2 cellular contexts compared by ENCODE assay signal in the genomic region with DNA sequence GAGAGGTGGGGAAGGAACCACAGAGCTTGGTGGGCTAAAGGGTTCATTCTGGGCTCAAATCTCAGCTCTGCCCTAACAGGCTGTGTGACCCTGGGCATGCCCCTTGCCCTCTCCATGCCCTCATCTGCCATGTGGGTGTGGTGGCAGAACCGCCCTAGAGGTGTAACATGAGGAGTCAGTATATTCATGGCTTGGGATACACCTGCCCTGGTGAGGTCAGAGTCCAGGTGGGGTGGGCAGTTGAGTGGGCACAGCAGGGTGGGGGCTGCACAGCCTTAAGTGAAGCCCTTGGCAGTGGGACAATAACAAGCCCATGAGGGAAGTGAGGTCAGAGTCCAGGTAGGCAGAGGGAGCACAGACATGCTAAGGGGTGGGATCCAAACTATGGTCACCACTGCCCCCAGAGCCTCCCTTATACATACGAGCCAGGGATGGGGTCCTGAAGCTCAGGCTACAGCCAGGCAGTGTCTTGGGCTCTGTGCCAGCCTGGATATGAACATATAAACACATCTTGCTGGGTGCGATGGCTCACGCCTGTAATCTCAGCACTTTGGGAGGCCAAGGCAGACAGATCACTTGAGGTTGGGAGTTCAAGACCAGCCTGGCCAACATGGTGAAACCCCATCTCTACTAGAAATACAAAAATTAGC.
TF ChIP-seq lines count a peak whose summit lies in the region.

No MANE protein-coding gene starts in this region.

TF ChIP-seq in A549, 52 proteins besides CTCF, POLR2A, EP300 and RAD21:
- no peak for TF ChIP-seq HOXB5 (CRISPR knock-in tag; IDR thresholded peaks at IDR 0.05)
- TF ChIP-seq KDM5A (IDR thresholded peaks at IDR 0.05), result no peak
- no peak for TF ChIP-seq SMC3 (IDR thresholded peaks at IDR 0.05)
- TF ChIP-seq HOXA7 (CRISPR knock-in tag; IDR thresholded peaks at IDR 0.05), result no peak
- no peak for TF ChIP-seq CHD4 (IDR thresholded peaks at IDR 0.05; ENCODE audit: borderline replicate concordance)
- no peak for TF ChIP-seq CEBPB (IDR thresholded peaks at IDR 0.05)
- TF ChIP-seq, protein P1, sequence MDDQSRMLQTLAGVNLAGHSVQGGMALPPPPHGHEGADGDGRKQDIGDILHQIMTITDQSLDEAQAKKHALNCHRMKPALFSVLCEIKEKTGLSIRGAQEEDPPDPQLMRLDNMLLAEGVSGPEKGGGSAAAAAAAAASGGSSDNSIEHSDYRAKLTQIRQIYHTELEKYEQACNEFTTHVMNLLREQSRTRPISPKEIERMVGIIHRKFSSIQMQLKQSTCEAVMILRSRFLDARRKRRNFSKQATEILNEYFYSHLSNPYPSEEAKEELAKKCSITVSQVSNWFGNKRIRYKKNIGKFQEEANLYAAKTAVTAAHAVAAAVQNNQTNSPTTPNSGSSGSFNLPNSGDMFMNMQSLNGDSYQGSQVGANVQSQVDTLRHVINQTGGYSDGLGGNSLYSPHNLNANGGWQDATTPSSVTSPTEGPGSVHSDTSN (IDR thresholded peaks at IDR 0.05), result no peak
- TF ChIP-seq, protein P2, sequence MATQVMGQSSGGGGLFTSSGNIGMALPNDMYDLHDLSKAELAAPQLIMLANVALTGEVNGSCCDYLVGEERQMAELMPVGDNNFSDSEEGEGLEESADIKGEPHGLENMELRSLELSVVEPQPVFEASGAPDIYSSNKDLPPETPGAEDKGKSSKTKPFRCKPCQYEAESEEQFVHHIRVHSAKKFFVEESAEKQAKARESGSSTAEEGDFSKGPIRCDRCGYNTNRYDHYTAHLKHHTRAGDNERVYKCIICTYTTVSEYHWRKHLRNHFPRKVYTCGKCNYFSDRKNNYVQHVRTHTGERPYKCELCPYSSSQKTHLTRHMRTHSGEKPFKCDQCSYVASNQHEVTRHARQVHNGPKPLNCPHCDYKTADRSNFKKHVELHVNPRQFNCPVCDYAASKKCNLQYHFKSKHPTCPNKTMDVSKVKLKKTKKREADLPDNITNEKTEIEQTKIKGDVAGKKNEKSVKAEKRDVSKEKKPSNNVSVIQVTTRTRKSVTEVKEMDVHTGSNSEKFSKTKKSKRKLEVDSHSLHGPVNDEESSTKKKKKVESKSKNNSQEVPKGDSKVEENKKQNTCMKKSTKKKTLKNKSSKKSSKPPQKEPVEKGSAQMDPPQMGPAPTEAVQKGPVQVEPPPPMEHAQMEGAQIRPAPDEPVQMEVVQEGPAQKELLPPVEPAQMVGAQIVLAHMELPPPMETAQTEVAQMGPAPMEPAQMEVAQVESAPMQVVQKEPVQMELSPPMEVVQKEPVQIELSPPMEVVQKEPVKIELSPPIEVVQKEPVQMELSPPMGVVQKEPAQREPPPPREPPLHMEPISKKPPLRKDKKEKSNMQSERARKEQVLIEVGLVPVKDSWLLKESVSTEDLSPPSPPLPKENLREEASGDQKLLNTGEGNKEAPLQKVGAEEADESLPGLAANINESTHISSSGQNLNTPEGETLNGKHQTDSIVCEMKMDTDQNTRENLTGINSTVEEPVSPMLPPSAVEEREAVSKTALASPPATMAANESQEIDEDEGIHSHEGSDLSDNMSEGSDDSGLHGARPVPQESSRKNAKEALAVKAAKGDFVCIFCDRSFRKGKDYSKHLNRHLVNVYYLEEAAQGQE (IDR thresholded peaks at IDR 0.05), result no peak
- TF ChIP-seq BHLHE40 (IDR thresholded peaks at IDR 0.05; ENCODE audit: low read depth, low read length), result no peak
- TF ChIP-seq MYC (IDR thresholded peaks at IDR 0.05; ENCODE audit: borderline replicate concordance, low read length), result no peak
- TF ChIP-seq, protein P3, sequence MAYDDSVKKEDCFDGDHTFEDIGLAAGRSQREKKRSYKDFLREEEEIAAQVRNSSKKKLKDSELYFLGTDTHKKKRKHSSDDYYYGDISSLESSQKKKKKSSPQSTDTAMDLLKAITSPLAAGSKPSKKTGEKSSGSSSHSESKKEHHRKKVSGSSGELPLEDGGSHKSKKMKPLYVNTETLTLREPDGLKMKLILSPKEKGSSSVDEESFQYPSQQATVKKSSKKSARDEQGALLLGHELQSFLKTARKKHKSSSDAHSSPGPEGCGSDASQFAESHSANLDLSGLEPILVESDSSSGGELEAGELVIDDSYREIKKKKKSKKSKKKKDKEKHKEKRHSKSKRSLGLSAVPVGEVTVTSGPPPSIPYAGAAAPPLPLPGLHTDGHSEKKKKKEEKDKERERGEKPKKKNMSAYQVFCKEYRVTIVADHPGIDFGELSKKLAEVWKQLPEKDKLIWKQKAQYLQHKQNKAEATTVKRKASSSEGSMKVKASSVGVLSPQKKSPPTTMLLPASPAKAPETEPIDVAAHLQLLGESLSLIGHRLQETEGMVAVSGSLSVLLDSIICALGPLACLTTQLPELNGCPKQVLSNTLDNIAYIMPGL (CRISPR knock-in tag; IDR thresholded peaks at IDR 0.05; ENCODE audit: borderline replicate concordance), result no peak
- TF ChIP-seq HOXB13 (CRISPR knock-in tag; IDR thresholded peaks at IDR 0.05; ENCODE audit: low read depth), result no peak
- no peak for TF ChIP-seq MAFK (IDR thresholded peaks at IDR 0.05; ENCODE audit: partially characterized antibody)
- TF ChIP-seq, protein P4, sequence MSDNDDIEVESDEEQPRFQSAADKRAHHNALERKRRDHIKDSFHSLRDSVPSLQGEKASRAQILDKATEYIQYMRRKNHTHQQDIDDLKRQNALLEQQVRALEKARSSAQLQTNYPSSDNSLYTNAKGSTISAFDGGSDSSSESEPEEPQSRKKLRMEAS (IDR thresholded peaks at IDR 0.05), result no peak
- no peak for TF ChIP-seq KDM1A (IDR thresholded peaks at IDR 0.05; ENCODE audit: low read depth)
- TF ChIP-seq FOSL2 (IDR thresholded peaks at IDR 0.05), result no peak
- no peak for TF ChIP-seq FOSL2 (CRISPR knock-in tag; IDR thresholded peaks at IDR 0.05)
- TF ChIP-seq NFE2L2 (conservative IDR thresholded peaks at IDR 0.05; ENCODE audit: low read length), result no peak
- no peak for TF ChIP-seq SREBF2 (IDR thresholded peaks at IDR 0.05)

TF ChIP-seq in IMR-90, 13 proteins besides CTCF, POLR2A, EP300 and RAD21:
- TF ChIP-seq NFE2L2 (IDR thresholded peaks at IDR 0.05; ENCODE audit: low read depth, low read length) (no peak), RFX5 (IDR thresholded peaks at IDR 0.05; ENCODE audit: low read depth, low read length) (no peak), FOS (IDR thresholded peaks at IDR 0.05; ENCODE audit: low read depth, low read length) (no peak), CHD1 (IDR thresholded peaks at IDR 0.05; ENCODE audit: low read depth, low read length) (no peak), MAZ (IDR thresholded peaks at IDR 0.05; ENCODE audit: borderline replicate concordance, low read depth, low read length) (no peak), SMC3 (IDR thresholded peaks at IDR 0.05; ENCODE audit: low read depth, low read length) (no peak), RCOR1 (IDR thresholded peaks at IDR 0.05; ENCODE audit: insufficient replicate concordance, low read length) (no peak)
- TF ChIP-seq, protein P5, sequence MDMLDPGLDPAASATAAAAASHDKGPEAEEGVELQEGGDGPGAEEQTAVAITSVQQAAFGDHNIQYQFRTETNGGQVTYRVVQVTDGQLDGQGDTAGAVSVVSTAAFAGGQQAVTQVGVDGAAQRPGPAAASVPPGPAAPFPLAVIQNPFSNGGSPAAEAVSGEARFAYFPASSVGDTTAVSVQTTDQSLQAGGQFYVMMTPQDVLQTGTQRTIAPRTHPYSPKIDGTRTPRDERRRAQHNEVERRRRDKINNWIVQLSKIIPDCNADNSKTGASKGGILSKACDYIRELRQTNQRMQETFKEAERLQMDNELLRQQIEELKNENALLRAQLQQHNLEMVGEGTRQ (IDR thresholded peaks at IDR 0.05; ENCODE audit: low read depth, low read length), result no peak
